Comparison of ENCODE assay signal across 9 cellular contexts in the genomic region with DNA sequence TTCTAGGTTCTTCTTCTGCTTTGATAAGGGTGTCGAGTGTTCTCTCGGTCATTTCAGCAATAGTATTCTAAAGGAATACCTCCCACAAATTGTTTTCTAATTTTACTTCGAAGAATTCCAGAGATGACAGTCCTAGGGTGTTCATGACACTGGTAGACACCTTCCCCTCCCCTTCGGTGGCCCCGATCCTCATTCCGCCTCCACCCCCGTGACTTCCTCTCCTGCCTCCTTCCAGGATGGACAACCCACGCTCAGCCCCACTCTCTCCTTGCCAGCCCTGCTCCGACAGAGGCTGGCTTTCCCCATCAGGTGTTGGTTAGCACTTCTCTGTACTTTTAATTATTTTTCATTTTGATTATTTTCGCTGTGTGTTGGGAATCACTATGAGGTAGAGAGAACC.
"Had no signal": no experiment of that assay in that cellular context is flagged by ENCODE, and none has a peak within 500 bp of the region (broad histone marks: within the 10 kb centered on the region; RNA-seq: fewer than 3 reads in every experiment).

No MANE protein-coding gene starts in this region.

- H3K27ac ChIP-seq: GM23248, HL-60 had no signal

- H3K36me3 Mint-ChIP-seq: IgD-negative memory B cell had no signal

- H3K9me3 ChIP-seq: HAP-1 had no signal

- ATAC-seq: HCT116, HepG2 had no signal

- DNase-seq: GM23248, GOT3, H7, HFFc6 had no signal

- H3K4me1 Mint-ChIP-seq: IgD-negative memory B cell had no signal

- H3K36me3 ChIP-seq: HAP-1 had no signal

- H3K4me3 ChIP-seq: GM23248, HAP-1 had no signal

- H3K27ac Mint-ChIP-seq: HFFc6, IgD-negative memory B cell had no signal

- H3K4me3 Mint-ChIP-seq: HFFc6, IgD-negative memory B cell had no signal
